In the genomic region with DNA sequence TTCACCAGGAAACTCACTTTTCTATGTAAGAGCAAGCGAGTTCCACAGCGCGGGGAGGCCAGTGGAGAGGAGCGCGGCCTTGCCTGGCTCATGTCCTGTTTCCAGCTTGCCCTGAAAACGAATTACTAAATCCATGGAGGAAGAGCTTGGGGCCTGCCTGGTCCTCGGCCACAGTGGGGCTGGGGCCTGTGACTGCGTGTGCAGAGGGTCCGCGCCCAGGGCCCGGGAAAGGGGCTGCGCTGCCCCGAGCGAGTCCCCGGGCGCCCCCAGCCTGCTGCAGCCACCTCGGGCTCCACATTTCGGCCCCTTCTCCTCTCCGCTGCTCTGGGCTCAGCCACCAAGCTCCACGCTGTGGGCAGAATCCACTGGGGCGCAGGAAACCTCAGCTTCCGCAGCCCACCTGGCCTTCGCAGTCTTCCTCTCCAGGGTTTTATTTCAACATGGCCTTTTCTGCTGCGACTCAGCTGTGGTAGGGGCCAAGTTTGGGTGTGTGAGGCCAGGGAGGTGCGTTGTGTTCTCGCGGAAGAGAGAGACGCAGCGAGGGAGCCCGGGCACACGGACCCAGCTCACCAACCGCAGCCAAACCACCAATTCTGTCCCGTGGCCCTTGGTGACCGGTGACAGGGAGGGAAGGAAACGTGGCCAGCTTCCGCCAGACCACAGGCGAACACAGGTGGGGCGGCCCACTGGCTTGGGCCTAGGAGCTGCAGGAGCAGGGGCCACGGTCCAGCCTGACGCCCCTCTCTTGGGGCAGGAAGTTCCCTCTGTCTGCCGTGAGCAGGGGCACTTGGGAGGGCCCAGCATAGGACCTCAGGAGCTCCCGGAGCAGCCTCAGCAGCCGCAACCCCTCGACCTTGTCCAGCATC, we compare ENCODE assay signal across 12 cellular contexts.
DNase-seq lines count a peak whose midpoint lies in the region; ATAC-seq and TF ChIP-seq lines count a peak whose summit lies in the region.
"Had no signal": no experiment of that assay in that cellular context is flagged by ENCODE, and none has a peak within 500 bp of the region (broad histone marks: within the 10 kb centered on the region; RNA-seq: fewer than 3 reads in every experiment).

No MANE protein-coding gene starts in this region.

- H3K36me3 ChIP-seq in naive thymus-derived CD4-positive, alpha-beta T cell (ENCODE audit: control insufficient read depth in 2 of 3, insufficient read depth in 3 of 3, low read length in 3 of 3) = no peaks in the 10 kb centered on the region
- H3K36me3 ChIP-seq in MM.1S (replicated peaks; ENCODE audit: insufficient read depth, low read length) = no peaks in the 10 kb centered on the region

- H3K9ac ChIP-seq in MM.1S (ENCODE audit: low read length) = no peak overlapping the region

- no peaks in the 10 kb centered on the region for H3K79me2 ChIP-seq in MM.1S (ENCODE audit: low read length)

- H3K27me3 Mint-ChIP-seq in activated naive CD4-positive, alpha-beta T cell treated with anti-CD3 and anti-CD28 coated beads, Interleukin-2, amount 50 U/mL, for 24 hours = peaks cover 1% of the 10 kb centered on the region
- H3K27me3 Mint-ChIP-seq in activated T-helper 2 cell treated with anti-CD3 and anti-CD28 coated beads, Interferon-gamma antibody, Interleukin-2, Interleukin-4, amounts not matched to agents 10 μg/mL and 5 μg/mL and 100 μg/mL, durations not matched to agents 14 hours and 24 hours and 36 hours (ENCODE audit: low read depth) = peaks cover 20% of the 10 kb centered on the region
- H3K27me3 Mint-ChIP-seq in naive thymus-derived CD4-positive, alpha-beta T cell = peaks cover 0 to 22% (median 12%) of the 10 kb centered on the region in 5 donors
- peaks cover 30% of the 10 kb centered on the region for H3K27me3 Mint-ChIP-seq in type B pancreatic cell

- peak overlapping the region; percentile 27 for H3K4me3 ChIP-seq in naive thymus-derived CD4-positive, alpha-beta T cell (ENCODE audit: low read length)
- no peak overlapping the region for H3K4me3 ChIP-seq in MM.1S (ENCODE audit: low read length)

- peak overlapping the region; percentile 91 for H3K27ac Mint-ChIP-seq in activated naive CD4-positive, alpha-beta T cell treated with anti-CD3 and anti-CD28 coated beads, Interleukin-2, amount 50 U/mL, for 24 hours
- H3K27ac Mint-ChIP-seq in activated T-helper 2 cell treated with anti-CD3 and anti-CD28 coated beads, Interferon-gamma antibody, Interleukin-2, Interleukin-4, amounts not matched to agents 10 μg/mL and 5 μg/mL and 100 μg/mL, durations not matched to agents 14 hours and 24 hours and 36 hours = no peak overlapping the region
- peak overlapping the region in 4 of 9 donors; percentile 12 to 90 (median 77) for H3K27ac Mint-ChIP-seq in naive thymus-derived CD4-positive, alpha-beta T cell
- no peak overlapping the region for H3K27ac Mint-ChIP-seq in type B pancreatic cell
- H3K27ac Mint-ChIP-seq: activated T-helper 17 cell treated with anti-CD3 and anti-CD28 coated beads, Interleukin-2, amount 50 U/mL, for 72 hours had no signal

- no peak overlapping the region for H3K4me2 ChIP-seq in MM.1S (ENCODE audit: low read depth, low read length)

- no peak for DNase-seq in activated naive CD4-positive, alpha-beta T cell (lab: John Stamatoyannopoulos, UW)
- peak; percentile 4 for DNase-seq in activated T-helper 2 cell treated with anti-CD3 and anti-CD28 coated beads, Interferon-gamma antibody, Interleukin-2, Interleukin-4, amounts not matched to agents 10 μg/mL and 5 μg/mL and 100 μg/mL, durations not matched to agents 14 hours and 24 hours and 36 hours (ENCODE audit: low spot score)
- no peak for DNase-seq in naive thymus-derived CD4-positive, alpha-beta T cell
- DNase-seq in type B pancreatic cell (ENCODE audit: extremely low spot score, unreplicated experiment) = peak; percentile 62
- no peak for DNase-seq in MM.1S
- no peak for DNase-seq in NK-92 (lab: John Stamatoyannopoulos, UW; ENCODE audit: unreplicated experiment)
- no peak for DNase-seq in NCI-H1930 (lab: John Stamatoyannopoulos, UW)
- DNase-seq: foreskin fibroblast, left colon had no signal

- TF ChIP-seq CTCF in type B pancreatic cell (conservative IDR thresholded peaks at IDR 0.05) (no peak), MM.1S (IDR thresholded peaks at IDR 0.05; ENCODE audit: low read length) (no peak)

- H3K9me3 ChIP-seq in naive thymus-derived CD4-positive, alpha-beta T cell (ENCODE audit: control insufficient read depth in 2 of 3, low read length in 3 of 3) = no peaks in the 10 kb centered on the region
- H3K9me3 ChIP-seq in MM.1S (replicated peaks; ENCODE audit: insufficient read depth, low read length) = no peaks in the 10 kb centered on the region

- H3K9me3 Mint-ChIP-seq in activated naive CD4-positive, alpha-beta T cell treated with anti-CD3 and anti-CD28 coated beads, Interleukin-2, amount 50 U/mL, for 24 hours = no peaks in the 10 kb centered on the region
- no peaks in the 10 kb centered on the region for H3K9me3 Mint-ChIP-seq in activated T-helper 2 cell treated with anti-CD3 and anti-CD28 coated beads, Interferon-gamma antibody, Interleukin-2, Interleukin-4, amounts not matched to agents 10 μg/mL and 5 μg/mL and 100 μg/mL, durations not matched to agents 14 hours and 24 hours and 36 hours
- H3K9me3 Mint-ChIP-seq in naive thymus-derived CD4-positive, alpha-beta T cell = peaks cover 0 to 2% (median 0%) of the 10 kb centered on the region in 11 donors
- no peaks in the 10 kb centered on the region for H3K9me3 Mint-ChIP-seq in type B pancreatic cell
- H3K9me3 Mint-ChIP-seq: activated T-helper 17 cell treated with anti-CD3 and anti-CD28 coated beads, Interleukin-2, amount 50 U/mL, for 72 hours had no signal

- no peak for ATAC-seq in naive thymus-derived CD4-positive, alpha-beta T cell
- ATAC-seq: left colon, Panc1 had no signal

- H3K9me2 ChIP-seq in MM.1S (replicated peaks; ENCODE audit: insufficient read depth, low read length) = no peaks in the 10 kb centered on the region

- no peaks in the 10 kb centered on the region for H3F3A ChIP-seq in MM.1S (ENCODE audit: insufficient read depth, low read length)

- peaks cover 27% of the 10 kb centered on the region for H3K4me1 Mint-ChIP-seq in activated naive CD4-positive, alpha-beta T cell treated with anti-CD3 and anti-CD28 coated beads, Interleukin-2, amount 50 U/mL, for 24 hours
- peaks cover 2% of the 10 kb centered on the region for H3K4me1 Mint-ChIP-seq in activated T-helper 2 cell treated with anti-CD3 and anti-CD28 coated beads, Interferon-gamma antibody, Interleukin-2, Interleukin-4, amounts not matched to agents 10 μg/mL and 5 μg/mL and 100 μg/mL, durations not matched to agents 14 hours and 24 hours and 36 hours (ENCODE audit: low read depth)
- H3K4me1 Mint-ChIP-seq in naive thymus-derived CD4-positive, alpha-beta T cell = peaks cover 0 to 32% (median 20%) of the 10 kb centered on the region in 7 donors
- peaks cover 10% of the 10 kb centered on the region for H3K4me1 Mint-ChIP-seq in type B pancreatic cell (ENCODE audit: unreplicated experiment)
- H3K4me1 Mint-ChIP-seq: activated T-helper 17 cell treated with anti-CD3 and anti-CD28 coated beads, Interleukin-2, amount 50 U/mL, for 72 hours had no signal

- intact Hi-C loops in activated T-helper 2 cell treated with anti-CD3 and anti-CD28 coated beads, Interferon-gamma antibody, Interleukin-2, Interleukin-4, amounts not matched to agents 10 μg/mL and 5 μg/mL and 100 μg/mL, durations not matched to agents 14 hours and 24 hours and 36 hours (cut with micrococcal nuclease) = no loop called here
- intact Hi-C loops in naive thymus-derived CD4-positive, alpha-beta T cell (cut with micrococcal nuclease) = no loop called here

- no peak overlapping the region for H2AFZ ChIP-seq in MM.1S (ENCODE audit: low read length)

- H3K27me3 ChIP-seq in naive thymus-derived CD4-positive, alpha-beta T cell (ENCODE audit: control insufficient read depth in 2 of 2, insufficient read depth in 2 of 2, low read length in 2 of 2) = no peaks in the 10 kb centered on the region
- no peaks in the 10 kb centered on the region for H3K27me3 ChIP-seq in MM.1S (replicated peaks; ENCODE audit: insufficient read depth, low read length)

- H3K27ac ChIP-seq in naive thymus-derived CD4-positive, alpha-beta T cell (ENCODE audit: low read depth, low read length) = peak overlapping the region; percentile 37
- no peak overlapping the region for H3K27ac ChIP-seq in MM.1S (ENCODE audit: low read length)

- POLR2A ChIA-PET in naive thymus-derived CD4-positive, alpha-beta T cell (lab: Charles Lee) = interaction anchor here (0.6 kb wide), 1 partner anchor 14 kb away, joined by 3 read pairs; no protein-coding TSS in a partner anchor

- no peaks in the 10 kb centered on the region for H3K36me3 Mint-ChIP-seq in activated naive CD4-positive, alpha-beta T cell treated with anti-CD3 and anti-CD28 coated beads, Interleukin-2, amount 50 U/mL, for 24 hours
- H3K36me3 Mint-ChIP-seq in activated T-helper 2 cell treated with anti-CD3 and anti-CD28 coated beads, Interferon-gamma antibody, Interleukin-2, Interleukin-4, amounts not matched to agents 10 μg/mL and 5 μg/mL and 100 μg/mL, durations not matched to agents 14 hours and 24 hours and 36 hours (ENCODE audit: low read depth) = no peaks in the 10 kb centered on the region
- no peaks in the 10 kb centered on the region for H3K36me3 Mint-ChIP-seq in naive thymus-derived CD4-positive, alpha-beta T cell
- no peaks in the 10 kb centered on the region for H3K36me3 Mint-ChIP-seq in type B pancreatic cell

- peaks cover 0 to 6% of the 10 kb centered on the region in 2 donors for H3K4me1 ChIP-seq in naive thymus-derived CD4-positive, alpha-beta T cell (ENCODE audit: control insufficient read depth in 2 of 2, insufficient read depth in 2 of 2, low read length in 2 of 2)
- H3K4me1 ChIP-seq in MM.1S (ENCODE audit: low read length) = no peaks in the 10 kb centered on the region

- H3K4me3 Mint-ChIP-seq in activated naive CD4-positive, alpha-beta T cell treated with anti-CD3 and anti-CD28 coated beads, Interleukin-2, amount 50 U/mL, for 24 hours = peak overlapping the region; percentile 76
- H3K4me3 Mint-ChIP-seq in activated T-helper 2 cell treated with anti-CD3 and anti-CD28 coated beads, Interferon-gamma antibody, Interleukin-2, Interleukin-4, amounts not matched to agents 10 μg/mL and 5 μg/mL and 100 μg/mL, durations not matched to agents 14 hours and 24 hours and 36 hours (ENCODE audit: low read depth) = no peak overlapping the region
- H3K4me3 Mint-ChIP-seq in naive thymus-derived CD4-positive, alpha-beta T cell = peak overlapping the region in 8 of 10 donors; percentile 32 to 81 (median 70)
- no peak overlapping the region for H3K4me3 Mint-ChIP-seq in type B pancreatic cell
- H3K4me3 Mint-ChIP-seq: activated T-helper 17 cell treated with anti-CD3 and anti-CD28 coated beads, Interleukin-2, amount 50 U/mL, for 72 hours had no signal

- CTCF ChIA-PET in naive thymus-derived CD4-positive, alpha-beta T cell (lab: Charles Lee) = interaction anchor here (1.3 kb wide), 1 partner anchor 330 kb away, joined by 3 read pairs; no protein-coding TSS in a partner anchor

- no peaks in the 10 kb centered on the region for H4K20me1 ChIP-seq in MM.1S (ENCODE audit: insufficient read depth, low read length)

Comparison
In these comparisons a context has a peak if more than half of its experiments do, and no peak if none do; other contexts are left out.
1. H3K4me3 Mint-ChIP-seq: peak in activated naive CD4-positive, alpha-beta T cell treated with anti-CD3 and anti-CD28 coated beads, Interleukin-2, amount 50 U/mL, for 24 hours (single experiment) and naive thymus-derived CD4-positive, alpha-beta T cell (8 of 10); none in activated T-helper 2 cell treated with anti-CD3 and anti-CD28 coated beads, Interferon-gamma antibody, Interleukin-2, Interleukin-4, amounts not matched to agents 10 μg/mL and 5 μg/mL and 100 μg/mL, durations not matched to agents 14 hours and 24 hours and 36 hours (single experiment) and type B pancreatic cell (single experiment).
2. DNase-seq: peak in activated T-helper 2 cell treated with anti-CD3 and anti-CD28 coated beads, Interferon-gamma antibody, Interleukin-2, Interleukin-4, amounts not matched to agents 10 μg/mL and 5 μg/mL and 100 μg/mL, durations not matched to agents 14 hours and 24 hours and 36 hours (single experiment) and type B pancreatic cell (single experiment); none in activated naive CD4-positive, alpha-beta T cell (0 of 4), naive thymus-derived CD4-positive, alpha-beta T cell (0 of 9), MM.1S (single experiment), NK-92 (single experiment) and NCI-H1930 (0 of 2).